In the genomic region with DNA sequence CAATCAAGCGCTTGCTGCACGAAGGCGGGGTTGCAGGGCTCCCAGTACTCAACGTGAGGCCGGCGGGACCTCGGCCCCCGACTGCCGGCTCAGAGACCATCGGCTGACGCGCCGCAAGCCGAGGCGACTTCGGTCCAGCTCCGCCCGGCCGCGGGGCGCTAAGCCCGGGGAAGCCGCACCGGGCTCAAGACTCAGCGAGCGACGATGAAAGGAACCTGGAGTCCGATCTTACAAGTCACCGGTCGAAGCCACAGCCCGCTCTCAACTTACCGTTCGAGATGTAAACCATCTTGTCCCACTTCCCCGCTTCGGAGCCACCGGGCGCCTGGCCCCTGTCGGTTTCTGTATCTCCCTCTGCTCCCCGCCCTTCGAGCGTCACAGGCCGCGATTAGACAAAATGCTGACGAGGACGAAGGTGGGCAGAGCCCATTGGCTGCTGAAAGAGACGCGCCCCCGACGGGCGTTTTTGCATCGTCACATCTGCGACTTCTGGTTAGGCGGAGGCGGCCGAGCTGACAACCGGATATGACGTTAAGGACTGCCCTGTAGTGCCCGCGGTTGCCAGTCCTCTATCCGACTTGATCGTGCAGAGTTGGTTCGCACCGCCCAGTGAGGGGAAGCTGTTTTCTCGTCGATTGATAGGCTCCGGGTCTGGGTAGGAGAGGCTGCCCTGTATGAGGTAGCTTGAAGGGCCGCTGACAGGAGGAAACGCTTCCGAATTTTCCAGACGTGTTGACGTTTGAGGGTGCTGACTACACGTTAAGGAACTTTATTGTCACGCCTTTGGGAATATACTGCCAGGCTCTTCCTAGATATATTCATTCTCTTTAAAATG, we compare ENCODE assay signal across 8 cellular contexts. TPM values are rescaled to one million over a fixed set of nuclear protein-coding genes. Genes with fewer than 3 reads are reported as not detected.
DNase-seq lines count a peak whose midpoint lies in the region; ATAC-seq and TF ChIP-seq lines count a peak whose summit lies in the region.

A gene (minus strand): TSS at position 360 of the 835 bp plus-strand sequence.

- DNase-seq in AG10803 (ENCODE audit: low read depth) (peak; percentile 99), NCI-H510A (lab: John Stamatoyannopoulos, UW) (peak; percentile 91), cerebellum (ENCODE audit: low spot score) (peak; percentile 97), islet precursor cell (peak; percentile 100)
- peak; percentile 96 for DNase-seq in activated CD4-positive, alpha-beta T cell treated with anti-CD3 and anti-CD28 coated beads for 1 hour
- DNase-seq in stimulated activated CD4-positive, alpha-beta T cell treated with anti-CD3 and anti-CD28 coated beads, Interleukin-12 subunit alpha, Interleukin-12 subunit beta, amount 100 ng/mL, for 48 hours (ENCODE audit: low read depth in 2 of 3, low spot score in 1 of 3) = peak; percentile 92 to 97 (median 94)

- peak; percentile 97 for ATAC-seq in HG03432 (IDR thresholded peaks at IDR 0.05; ENCODE audit: unreplicated experiment)

- TF ChIP-seq POLR2A in GM19099 (IDR thresholded peaks at IDR 0.05; ENCODE audit: extremely low read depth, insufficient read length, low read depth) = peak; percentile 91

- H3K4me3 ChIP-seq in AG10803 (ENCODE audit: low read length) = peak within 1 kb of the TSS; percentile 84

- TF ChIP-seq CTCF in AG10803 (conservative IDR thresholded peaks at IDR 0.05; ENCODE audit: low read length) = no peak

RNA-seq across cellular contexts. Expression of the gene that starts here (rescaled TPM):
- 52.4 TPM for total RNA-seq in cerebellum

Comparison
In these comparisons a context has a peak if more than half of its experiments do, and no peak if none do; other contexts are left out.
1. Peak in every context shown above with its lines: DNase-seq, ATAC-seq and H3K4me3 ChIP-seq.